20 cellular contexts compared by ENCODE assay signal in genomic region chr5:134098690-134099089, GRCh38. TPM values are rescaled to one million over a fixed set of nuclear protein-coding genes. Genes with fewer than 3 reads are reported as not detected.
A peak's percentile ranks its signal among the peaks of the same experiment; 100 is the strongest.
DNase-seq lines count a peak whose midpoint lies in the region; ATAC-seq and TF ChIP-seq lines count a peak whose summit lies in the region.
"Had no signal": no experiment of that assay in that cellular context is flagged by ENCODE, and none has a peak within 500 bp of the region (broad histone marks: within the 10 kb centered on the region; RNA-seq: fewer than 3 reads in every experiment).

No MANE protein-coding gene starts in this region.

- H3K4me1 ChIP-seq in Peyer's patch (peaks cover 0 to 54% (median 26%) of the 10 kb centered on the region in 4 donors), PC-9 (replicated peaks; ENCODE audit: insufficient read depth) (peaks cover 24% of the 10 kb centered on the region)
- H3K4me1 ChIP-seq: upper lobe of right lung had no signal

- ATAC-seq in central memory CD8-positive, alpha-beta T cell (replicated peaks; ENCODE audit: extremely low read depth, poor library complexity, severe bottlenecking), result no peak
- no peak for ATAC-seq in naive thymus-derived CD8-positive, alpha-beta T cell
- no peak for ATAC-seq in GM19395 (IDR thresholded peaks at IDR 0.05; ENCODE audit: unreplicated experiment)
- ATAC-seq: A549, right cardiac atrium, SK-N-SH treated with all-trans-retinoic acid at 6 μM for 48 hours, upper lobe of right lung had no signal

- H3K36me3 ChIP-seq in Peyer's patch, result no peaks in the 10 kb centered on the region
- no peaks in the 10 kb centered on the region for H3K36me3 ChIP-seq in PC-9 (ENCODE audit: low read depth)
- H3K36me3 ChIP-seq in H7 (replicated peaks; ENCODE audit: control insufficient read depth, insufficient read depth, low read length), result no peaks in the 10 kb centered on the region
- H3K36me3 ChIP-seq: brain microvascular endothelial cell, upper lobe of right lung had no signal

- H2AFZ ChIP-seq in PC-9, result no peak overlapping the region; the same call in 1 of the 2 replicates

- H3K27ac Mint-ChIP-seq in activated T-cell treated with anti-CD3 and anti-CD28 coated beads, Interleukin-2, amount 50 U/mL, for 24 hours, result peak overlapping the region; percentile 94
- peak overlapping the region; percentile 75 for H3K27ac Mint-ChIP-seq in central memory CD8-positive, alpha-beta T cell (ENCODE audit: low read depth)
- peak overlapping the region; percentile 88 to 98 (median 96) for H3K27ac Mint-ChIP-seq in naive thymus-derived CD8-positive, alpha-beta T cell

- H3K27ac ChIP-seq in Peyer's patch, result peak overlapping the region in 2 of 4 donors; percentile 72 to 80
- H3K27ac ChIP-seq in PC-9, result no peak overlapping the region
- H3K27ac ChIP-seq: A549, brain microvascular endothelial cell, upper lobe of right lung had no signal

- no TSS peak for BruUV-seq in PC-9 (replicated peaks; lab: Mats Ljungman, UMichigan)

- no peaks in the 10 kb centered on the region for H3K9me2 ChIP-seq in PC-9 (ENCODE audit: insufficient read depth)

- no peaks in the 10 kb centered on the region for H3K79me2 ChIP-seq in PC-9 (ENCODE audit: low read depth)

- peaks cover 81% of the 10 kb centered on the region for H3K4me1 Mint-ChIP-seq in activated T-cell treated with anti-CD3 and anti-CD28 coated beads, Interleukin-2, amount 50 U/mL, for 24 hours (ENCODE audit: low read depth)
- H3K4me1 Mint-ChIP-seq in central memory CD8-positive, alpha-beta T cell, result peaks cover 43% of the 10 kb centered on the region
- H3K4me1 Mint-ChIP-seq in naive thymus-derived CD8-positive, alpha-beta T cell, result peaks cover 38 to 90% (median 82%) of the 10 kb centered on the region in 4 donors

- no peaks in the 10 kb centered on the region for H3K9me3 Mint-ChIP-seq in activated T-cell treated with anti-CD3 and anti-CD28 coated beads, Interleukin-2, amount 50 U/mL, for 24 hours
- no peaks in the 10 kb centered on the region for H3K9me3 Mint-ChIP-seq in central memory CD8-positive, alpha-beta T cell
- H3K9me3 Mint-ChIP-seq in naive thymus-derived CD8-positive, alpha-beta T cell, result no peaks in the 10 kb centered on the region

- H3K27me3 ChIP-seq in Peyer's patch (no peaks in the 10 kb centered on the region), PC-9 (ENCODE audit: insufficient read depth, low read depth) (no peaks in the 10 kb centered on the region), H7 (ENCODE audit: control insufficient read depth, insufficient read depth, low read length) (peaks cover 10% of the 10 kb centered on the region)
- H3K27me3 ChIP-seq: brain microvascular endothelial cell, upper lobe of right lung had no signal

- TF ChIP-seq CTCF in Peyer's patch (IDR thresholded peaks at IDR 0.05) (no peak), PC-9 (conservative IDR thresholded peaks at IDR 0.05) (no peak)

- peak overlapping the region in 1 of 4 donors; percentile 12 for H3K4me3 ChIP-seq in Peyer's patch
- no peak overlapping the region for H3K4me3 ChIP-seq in PC-9
- H3K4me3 ChIP-seq in H7 (ENCODE audit: insufficient read depth, low read depth, low read length), result no peak overlapping the region
- H3K4me3 ChIP-seq: A549, upper lobe of right lung had no signal

- H3F3A ChIP-seq in PC-9 (ENCODE audit: insufficient read depth, low read depth), result peaks cover 10% of the 10 kb centered on the region; the same call in 1 of the 2 replicates

- H3K4me2 ChIP-seq in PC-9, result no peak overlapping the region
- H3K4me2 ChIP-seq: A549 had no signal

- intact Hi-C loops in PC-9 (cut with micrococcal nuclease; ENCODE audit: unreplicated experiment), result no loop called here

- POLR2A ChIA-PET in naive thymus-derived CD8-positive, alpha-beta T cell (lab: Charles Lee), result interaction anchor here (0.6 kb wide), 1 partner anchor 83 kb away, joined by 4 read pairs; no protein-coding TSS in a partner anchor
- POLR2A ChIA-PET in PC-9 (lab: Charles Lee; ENCODE audit: unreplicated experiment), result no interaction called here

- H3K36me3 Mint-ChIP-seq in activated T-cell treated with anti-CD3 and anti-CD28 coated beads, Interleukin-2, amount 50 U/mL, for 24 hours (ENCODE audit: low read depth), result no peaks in the 10 kb centered on the region
- H3K36me3 Mint-ChIP-seq in central memory CD8-positive, alpha-beta T cell (ENCODE audit: insufficient read depth), result peaks cover 8% of the 10 kb centered on the region
- H3K36me3 Mint-ChIP-seq in naive thymus-derived CD8-positive, alpha-beta T cell, result no peaks in the 10 kb centered on the region

- H3K27me3 Mint-ChIP-seq in activated T-cell treated with anti-CD3 and anti-CD28 coated beads, Interleukin-2, amount 50 U/mL, for 24 hours, result no peaks in the 10 kb centered on the region
- H3K27me3 Mint-ChIP-seq in central memory CD8-positive, alpha-beta T cell, result no peaks in the 10 kb centered on the region
- H3K27me3 Mint-ChIP-seq in naive thymus-derived CD8-positive, alpha-beta T cell, result no peaks in the 10 kb centered on the region

- CTCF ChIA-PET in PC-9 (lab: Charles Lee), result interaction anchor here (0.9 kb wide), 1 partner anchor 59 kb away, joined by 3 read pairs; no protein-coding TSS in a partner anchor

- no peaks in the 10 kb centered on the region for H3K9me3 ChIP-seq in Peyer's patch
- H3K9me3 ChIP-seq in PC-9 (ENCODE audit: insufficient read depth, low read depth), result no peaks in the 10 kb centered on the region
- H3K9me3 ChIP-seq: A549, upper lobe of right lung had no signal

- H4K20me1 ChIP-seq in PC-9 (ENCODE audit: insufficient read depth), result no peaks in the 10 kb centered on the region

- peak overlapping the region; percentile 62 for H3K4me3 Mint-ChIP-seq in activated T-cell treated with anti-CD3 and anti-CD28 coated beads, Interleukin-2, amount 50 U/mL, for 24 hours
- H3K4me3 Mint-ChIP-seq in central memory CD8-positive, alpha-beta T cell, result no peak overlapping the region
- H3K4me3 Mint-ChIP-seq in naive thymus-derived CD8-positive, alpha-beta T cell, result peak overlapping the region; percentile 36 to 81 (median 66)

- no peak for TF ChIP-seq POLR2A in Peyer's patch (IDR thresholded peaks at IDR 0.05)

- DNase-seq in activated T-cell treated with anti-CD3 and anti-CD28 coated beads, Interleukin-2, amount 50 U/mL, for 24 hours, result no peak
- DNase-seq in activated T-cell treated with anti-CD3 and anti-CD28 coated beads, Interleukin-2, amount 50 U/mL, for 48 hours, result no peak
- DNase-seq in Peyer's patch (peak in 2 of 3 donors; percentile 76 to 85), PC-9 (no peak), H7 (no peak)
- DNase-seq in central memory CD8-positive, alpha-beta T cell (ENCODE audit: low spot score in 2 of 2), result no peak
- no peak for DNase-seq in naive thymus-derived CD8-positive, alpha-beta T cell
- DNase-seq: activated gamma-delta T cell; brain microvascular endothelial cell; C1 segment of cervical spinal cord; cortex of kidney; NCI-H1417 treated with DMSO at 0.1 percent for 48 hours; NCI-H774; occipital lobe; right cardiac atrium; stimulated activated naive CD4-positive, alpha-beta T cell treated with Interleukin-2 at 50 U/mL for 16 hours; upper lobe of right lung had no signal

RNA-seq across cellular contexts. Expression of gene TCF7, which starts 15.8 kb away (rescaled TPM):
- total RNA-seq in Peyer's patch (10 to 100 TPM; 11.8 to 32.2 (median 22.0) TPM), PC-9 (2021) (8.9 and 13.0 TPM in 2 replicates)
- total RNA-seq in naive thymus-derived CD8-positive, alpha-beta T cell, result 100 to 1,000 TPM; 910 to 911 TPM
- polyA plus RNA-seq in naive thymus-derived CD8-positive, alpha-beta T cell, result 100 to 1,000 TPM; 207 to 600 (median 328) TPM
- total RNA-seq in H7 (2014; rRNA removed; shearing (Covaris generic)), result 2.4 and 3.7 TPM in 2 replicates
- total RNA-seq: occipital lobe had no signal

Comparison
In these comparisons a context has a peak if more than half of its experiments do, and no peak if none do; other contexts are left out.
1. DNase-seq: peak in Peyer's patch (2 of 3); none in activated T-cell treated with anti-CD3 and anti-CD28 coated beads, Interleukin-2, amount 50 U/mL, for 24 hours (single experiment), activated T-cell treated with anti-CD3 and anti-CD28 coated beads, Interleukin-2, amount 50 U/mL, for 48 hours (0 of 2), central memory CD8-positive, alpha-beta T cell (0 of 2), naive thymus-derived CD8-positive, alpha-beta T cell (0 of 10), PC-9 (0 of 2) and H7 (single experiment).
2. RNA of gene TCF7, which starts 15.8 kb away (total RNA-seq): 910 to 911 TPM in naive thymus-derived CD8-positive, alpha-beta T cell; 11.8 to 32.2 TPM in Peyer's patch, 8.9 to 13.0 TPM in PC-9 and 2.4 to 3.7 TPM in H7; every median in the first group is over 10 times any median in the second.
3. Peak in every context shown above with its lines, with median percentiles within 50 percentile points of each other: H3K27ac Mint-ChIP-seq.